9 cellular contexts compared by ENCODE assay signal in genomic region chr12:8038659-8039114, GRCh38.
A peak's percentile ranks its signal among the peaks of the same experiment; 100 is the strongest.
DNase-seq lines count a peak whose midpoint lies in the region; ATAC-seq and TF ChIP-seq lines count a peak whose summit lies in the region.
"Had no signal": no experiment of that assay in that cellular context is flagged by ENCODE, and none has a peak within 500 bp of the region (broad histone marks: within the 10 kb centered on the region; RNA-seq: fewer than 3 reads in every experiment).

No MANE protein-coding gene starts in this region.

- no peak overlapping the region for H3K27ac ChIP-seq in DND-41 (ENCODE audit: low read length)
- H3K27ac ChIP-seq: KMS-11 had no signal

- no peaks in the 10 kb centered on the region for H3K27me3 Mint-ChIP-seq in activated T-cell treated with anti-CD3 and anti-CD28 coated beads, Interleukin-2, amount 50 U/mL, for 24 hours
- H3K27me3 Mint-ChIP-seq in nephron progenitor cell (ENCODE audit: low read depth, poor library complexity) = peaks cover 7% of the 10 kb centered on the region

- TF ChIP-seq CTCF in DND-41 (IDR thresholded peaks at IDR 0.05; ENCODE audit: borderline replicate concordance, extremely low read depth, low read length, poor library complexity, severe bottlenecking) = no peak
- no peak for TF ChIP-seq CTCF in fibroblast of pulmonary artery (IDR thresholded peaks at IDR 0.05; ENCODE audit: low read length, missing control alignments)
- TF ChIP-seq CTCF in nephron progenitor cell (IDR thresholded peaks at IDR 0.05) = no peak

- peaks cover 61% of the 10 kb centered on the region for H3K79me2 ChIP-seq in DND-41 (ENCODE audit: insufficient read depth, low read length)

- H2AFZ ChIP-seq in DND-41 (ENCODE audit: low read depth, low read length) = no peak overlapping the region

- no peaks in the 10 kb centered on the region for H3K27me3 ChIP-seq in DND-41 (ENCODE audit: insufficient read depth, low read length, poor library complexity)

- H3K4me3 ChIP-seq in DND-41 (ENCODE audit: low read depth in 1 of 2, low read length in 2 of 2) (peak overlapping the region in 1 of 2 experiments; percentile 7; a peak in 1 of 4 replicates), fibroblast of pulmonary artery (replicated peaks; ENCODE audit: low read depth, low read length) (peak overlapping the region; percentile 17)

- H4K20me1 ChIP-seq in DND-41 (ENCODE audit: insufficient read depth, low read length) = peaks cover 35% of the 10 kb centered on the region

- peaks cover 60% of the 10 kb centered on the region for H3K4me1 Mint-ChIP-seq in activated T-cell treated with anti-CD3 and anti-CD28 coated beads, Interleukin-2, amount 50 U/mL, for 24 hours (ENCODE audit: low read depth)
- H3K4me1 Mint-ChIP-seq in nephron progenitor cell = peaks cover 56% of the 10 kb centered on the region

- H3K27ac Mint-ChIP-seq in activated T-cell treated with anti-CD3 and anti-CD28 coated beads, Interleukin-2, amount 50 U/mL, for 24 hours = peak overlapping the region; percentile 39
- no peak overlapping the region for H3K27ac Mint-ChIP-seq in nephron progenitor cell

- ATAC-seq in DND-41 (ENCODE audit: insufficient read depth, low read depth) = peak; percentile 45; the same call in 2 of the 3 replicates
- ATAC-seq in GM19023 (IDR thresholded peaks at IDR 0.05; ENCODE audit: unreplicated experiment) = no peak
- no peak for ATAC-seq in HG03378 (IDR thresholded peaks at IDR 0.05; ENCODE audit: unreplicated experiment)

- H3K4me1 ChIP-seq in DND-41 (ENCODE audit: insufficient read depth, low read length) = peaks cover 54% of the 10 kb centered on the region

- peaks cover 43% of the 10 kb centered on the region for H3K36me3 Mint-ChIP-seq in activated T-cell treated with anti-CD3 and anti-CD28 coated beads, Interleukin-2, amount 50 U/mL, for 24 hours (ENCODE audit: low read depth)
- H3K36me3 Mint-ChIP-seq in nephron progenitor cell (ENCODE audit: low read depth) = peaks cover 32% of the 10 kb centered on the region

- H3K9me3 ChIP-seq in DND-41 (ENCODE audit: insufficient read depth, low read length, severe bottlenecking) = no peaks in the 10 kb centered on the region

- peak overlapping the region; percentile 45 for H3K4me3 Mint-ChIP-seq in activated T-cell treated with anti-CD3 and anti-CD28 coated beads, Interleukin-2, amount 50 U/mL, for 24 hours
- H3K4me3 Mint-ChIP-seq in nephron progenitor cell = peak overlapping the region; percentile 58

- H3K9ac ChIP-seq in DND-41 (ENCODE audit: low read depth, low read length) = no peak overlapping the region
- H3K9ac ChIP-seq: KMS-11 had no signal

- H3K36me3 ChIP-seq in DND-41 (ENCODE audit: insufficient read depth, low read length) = peaks cover 70% of the 10 kb centered on the region

- DNase-seq in DND-41 = peak; percentile 21
- peak; percentile 24 for DNase-seq in NCI-H1694 treated with DMSO at 0.1 percent for 48 hours (lab: John Stamatoyannopoulos, UW)
- peak; percentile 49 for DNase-seq in activated T-cell treated with anti-CD3 and anti-CD28 coated beads, Interleukin-2, amount 50 U/mL, for 24 hours
- peak; percentile 51 for DNase-seq in fibroblast of pulmonary artery (ENCODE audit: low read depth)
- peak; percentile 53 for DNase-seq in nephron progenitor cell
- no peak for DNase-seq in medulla oblongata (ENCODE audit: extremely low spot score)

- H3K4me2 ChIP-seq in DND-41 (ENCODE audit: insufficient read depth, low read length) = peak overlapping the region; percentile 13; the same call in 1 of the 2 replicates
- H3K4me2 ChIP-seq: KMS-11 had no signal

- no peaks in the 10 kb centered on the region for H3K9me3 Mint-ChIP-seq in activated T-cell treated with anti-CD3 and anti-CD28 coated beads, Interleukin-2, amount 50 U/mL, for 24 hours
- no peaks in the 10 kb centered on the region for H3K9me3 Mint-ChIP-seq in nephron progenitor cell
